Comparison of ENCODE assay signal across 10 cellular contexts in the genomic region with DNA sequence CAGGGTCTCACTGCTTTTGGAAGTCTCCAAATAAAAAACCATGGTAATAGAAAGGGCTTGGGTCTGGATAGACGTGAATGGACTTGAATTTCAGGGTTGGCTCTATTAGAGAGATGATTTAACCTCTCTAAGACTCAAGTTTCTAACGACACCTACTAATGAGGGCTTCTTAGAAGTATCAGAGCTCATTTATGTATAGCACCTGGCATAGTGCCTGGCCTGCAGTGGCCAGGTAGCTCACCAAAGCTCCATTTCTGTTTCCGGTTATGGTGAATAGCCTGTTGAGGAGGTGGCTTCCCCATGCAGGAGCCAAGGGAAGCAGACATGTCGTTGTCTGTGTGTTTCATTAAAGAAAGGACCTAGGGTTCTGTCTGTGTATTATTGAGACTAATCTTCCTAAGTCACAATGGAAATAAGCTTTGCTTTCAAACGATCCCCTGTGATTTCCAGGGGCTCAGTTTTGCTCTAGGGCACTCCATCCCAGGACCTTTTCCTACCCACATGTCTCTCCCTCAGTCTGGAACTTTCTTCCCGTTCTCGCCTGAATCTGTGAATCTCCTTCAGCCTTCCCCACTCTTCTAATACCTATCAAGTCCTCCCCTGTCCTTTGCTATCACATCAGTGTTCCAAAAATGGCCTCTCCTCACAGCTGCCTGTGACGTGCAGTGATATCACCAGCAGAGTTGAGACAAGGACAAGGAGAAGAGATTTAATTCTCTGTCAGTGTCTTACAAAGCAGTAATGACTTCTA.
DNase-seq lines count a peak whose midpoint lies in the region; ATAC-seq, FAIRE-seq and TF ChIP-seq lines count a peak whose summit lies in the region.
"Had no signal": no experiment of that assay in that cellular context is flagged by ENCODE, and none has a peak within 500 bp of the region (broad histone marks: within the 10 kb centered on the region; RNA-seq: fewer than 3 reads in every experiment).

No MANE protein-coding gene starts in this region.

- DNase-seq in CD14-positive monocyte (ENCODE audit: low spot score), result no peak
- DNase-seq in H1 (ENCODE audit: low read depth in 1 of 2, low spot score in 2 of 2), result no peak
- DNase-seq in neuronal stem cell (ENCODE audit: low spot score), result peak; percentile 9
- no peak for DNase-seq in RWPE1 (ENCODE audit: low spot score)
- no peak for DNase-seq in D721Med (ENCODE audit: insufficient read length, low spot score)
- no peak for DNase-seq in activated gamma-delta T cell (lab: John Stamatoyannopoulos, UW)
- DNase-seq: activated gamma-delta T cell treated with Interleukin-2 at 50 U/mL for 16 hours, DMS153 had no signal

- intact Hi-C loops in CD14-positive monocyte (cut with micrococcal nuclease), result loop anchor here (2.0 to 10.0 kb wide), 2 partner anchors 73 to 77 kb away; no protein-coding TSS in a partner anchor

- H3K4me3 ChIP-seq in H1 (ENCODE audit: extremely low read depth in 1 of 4, insufficient read depth in 2 of 4, low read depth in 3 of 4, low read length in 4 of 4) (no peak overlapping the region), neuronal stem cell (ENCODE audit: low read length in 2 of 2) (no peak overlapping the region)

- no peaks in the 10 kb centered on the region for H3K23me2 ChIP-seq in H1 (ENCODE audit: low read depth, low read length)

- H3K4me1 ChIP-seq in H1 (replicated peaks in 1 of 4; ENCODE audit: control insufficient read depth in 3 of 4, insufficient read depth in 4 of 4, low read length in 3 of 4) (peaks cover 3 to 22% (median 10%) of the 10 kb centered on the region in 4 experiments; a peak in 6 of 7 replicates), neuronal stem cell (ENCODE audit: control insufficient read depth in 2 of 2, insufficient read depth in 1 of 2, low read depth in 1 of 2, low read length in 2 of 2) (peaks cover 2 to 8% of the 10 kb centered on the region in 2 donors)

- peak overlapping the region; percentile 50 to 57 for H3K4me3 Mint-ChIP-seq in CD14-positive monocyte

- no peak overlapping the region for H4K91ac ChIP-seq in H1 (replicated peaks; ENCODE audit: insufficient read length, low read length)
- no peak overlapping the region for H4K91ac ChIP-seq in neuronal stem cell (ENCODE audit: low read depth, low read length, poor library complexity)

- 89% methylated on average over 8 of the region's 8 CpGs; no CpG with 5 or more reads in 1 of the 2 experiments for WGBS in H1 (ENCODE audit: extremely low coverage in 1 of 2, insufficient coverage in 1 of 2, insufficient read length in 1 of 2, insufficient replicate concordance in 2 of 2, low coverage in 1 of 2, low lambda C conversion rate in 2 of 2, missing lambda C conversion rate in 1 of 2), 2 experiments
- no CpG with 5 or more reads among the region's 8 CpGs for WGBS in neuronal stem cell (ENCODE audit: extremely low coverage in 2 of 2, insufficient read length in 2 of 2, insufficient replicate concordance in 1 of 2), 2 donors

- no peak overlapping the region for H2BK120ac ChIP-seq in H1 (replicated peaks; ENCODE audit: low read depth, low read length)
- H2BK120ac ChIP-seq in neuronal stem cell (ENCODE audit: low read depth, low read length), result no peak overlapping the region

- no peak overlapping the region for H4K8ac ChIP-seq in H1 (ENCODE audit: extremely low read depth, insufficient read depth, low read length)
- H4K8ac ChIP-seq in neuronal stem cell (ENCODE audit: low read depth, low read length), result no peak overlapping the region

- H4K5ac ChIP-seq in H1 (ENCODE audit: insufficient read length, low read depth, low read length), result no peak overlapping the region

- H3K9me3 ChIP-seq in KOPT-K1 (ENCODE audit: insufficient read depth, low read length, poor library complexity, severe bottlenecking) (no peaks in the 10 kb centered on the region), H1 (ENCODE audit: insufficient read depth in 2 of 2, low read depth in 1 of 2, low read length in 1 of 2) (no peaks in the 10 kb centered on the region), neuronal stem cell (replicated peaks in 1 of 2; ENCODE audit: control insufficient read depth in 2 of 2, insufficient read depth in 1 of 2, low read depth in 1 of 2, low read length in 2 of 2) (no peaks in the 10 kb centered on the region)

- H4K20me1 ChIP-seq in H1 (replicated peaks in 1 of 2; ENCODE audit: control insufficient read depth in 1 of 2, insufficient read depth in 2 of 2, low read length in 2 of 2), result no peaks in the 10 kb centered on the region

- H2BK5ac ChIP-seq in H1 (ENCODE audit: low read depth, low read length) (0 out of 2 replicates have a peak overlapping the region, but pooled peaks have one; percentile 30), neuronal stem cell (ENCODE audit: low read length) (no peak overlapping the region)

- FAIRE-seq in H1 (lab: Jason Lieb, UNC), result no peak
- FAIRE-seq in D721Med (lab: Jason Lieb, UNC), result no peak

- H2BK20ac ChIP-seq in H1 (ENCODE audit: low read length), result no peak overlapping the region

- H3K4me1 Mint-ChIP-seq in CD14-positive monocyte, result peaks cover 76% of the 10 kb centered on the region

- H3K14ac ChIP-seq in H1 (ENCODE audit: insufficient read length) (no peak overlapping the region), neuronal stem cell (ENCODE audit: low read length) (no peak overlapping the region)

- CTCF ChIA-PET in H1 (lab: Charles Lee; ENCODE audit: partially characterized antibody) (interaction anchor here (0.8 to 1.4 kb wide), 3 partner anchors 18 to 30 kb away, joined by 3 to 5 read pairs (median 4); no protein-coding TSS in a partner anchor), RWPE1 (lab: Yijun Ruan, JAX) (no interaction called here)

- H2AFZ ChIP-seq in H1 (ENCODE audit: low read length) (no peak overlapping the region), neuronal stem cell (ENCODE audit: low read length) (no peak overlapping the region)

- H3K56ac ChIP-seq in H1 (replicated peaks; ENCODE audit: insufficient read length, low read depth, low read length), result no peak overlapping the region

- H2AK5ac ChIP-seq in H1 (ENCODE audit: low read depth, low read length) (no peak overlapping the region; the same call in 1 of the 2 replicates), neuronal stem cell (ENCODE audit: low read depth, low read length) (no peak overlapping the region)

- no peak overlapping the region for H3K4ac ChIP-seq in H1 (replicated peaks; ENCODE audit: insufficient read length, low read depth, low read length)
- no peak overlapping the region for H3K4ac ChIP-seq in neuronal stem cell (ENCODE audit: low read length)

- TF ChIP-seq RAD21 in H1 (IDR thresholded peaks at IDR 0.05 in 1 of 2, conservative IDR thresholded peaks at IDR 0.05 in 1 of 2; ENCODE audit: low read depth in 2 of 2, low read length in 2 of 2), result no peak

- no peak for TF ChIP-seq POLR2A in H1 (IDR thresholded peaks at IDR 0.05; ENCODE audit: control extremely low read depth in 1 of 2, low read depth in 2 of 2, low read length in 2 of 2)

- H3K4me2 ChIP-seq in H1 (ENCODE audit: insufficient read depth in 1 of 2, low read depth in 2 of 2, low read length in 2 of 2), result no peak overlapping the region
- no peak overlapping the region for H3K4me2 ChIP-seq in neuronal stem cell (ENCODE audit: insufficient read depth, low read length, poor library complexity, severe bottlenecking)

- POLR2A ChIA-PET in H1 (lab: Charles Lee; ENCODE audit: partially characterized antibody) (interaction anchor here (1.1 kb wide), 1 partner anchor 13 kb away, joined by 3 read pairs; no protein-coding TSS in a partner anchor), RWPE1 (lab: Yijun Ruan, JAX; ENCODE audit: low non-redundant PET) (no interaction called here)

- peaks cover 57 to 64% of the 10 kb centered on the region in 2 donors for H3K36me3 Mint-ChIP-seq in CD14-positive monocyte

- H3K27me3 Mint-ChIP-seq in CD14-positive monocyte (ENCODE audit: low read depth in 3 of 3), result no peaks in the 10 kb centered on the region

- no peak overlapping the region for H3K23ac ChIP-seq in H1 (ENCODE audit: insufficient read length)
- no peak overlapping the region for H3K23ac ChIP-seq in neuronal stem cell (ENCODE audit: low read depth, low read length, poor library complexity)

- H3K36me3 ChIP-seq in KOPT-K1 (ENCODE audit: insufficient read depth, low read length), result peaks cover 17% of the 10 kb centered on the region; the same call in 1 of the 2 replicates
- H3K36me3 ChIP-seq in H1 (ENCODE audit: control insufficient read depth in 2 of 4, insufficient read depth in 4 of 4, low read length in 3 of 4), result peaks cover 0 to 3% (median 0%) of the 10 kb centered on the region in 4 experiments; a peak in 1 of 8 replicates
- peaks cover 0 to 39% of the 10 kb centered on the region in 2 donors for H3K36me3 ChIP-seq in neuronal stem cell (replicated peaks in 1 of 2; ENCODE audit: control insufficient read depth in 2 of 2, insufficient read depth in 2 of 2, low read length in 2 of 2)

- no peak overlapping the region for H3K9ac ChIP-seq in H1 (replicated peaks in 1 of 4; ENCODE audit: extremely low read depth in 1 of 4, low read depth in 3 of 4, low read length in 3 of 4)
- no peak overlapping the region for H3K9ac ChIP-seq in neuronal stem cell (ENCODE audit: low read depth, low read length, poor library complexity)

- no peak for TF ChIP-seq CTCF in CD14-positive monocyte (IDR thresholded peaks at IDR 0.05)
- TF ChIP-seq CTCF in H1 (IDR thresholded peaks at IDR 0.05; ENCODE audit: control extremely low read depth in 1 of 3, insufficient read depth in 1 of 3, low read depth in 1 of 3, low read length in 3 of 3), result no peak
- TF ChIP-seq CTCF in RWPE1 (conservative IDR thresholded peaks at IDR 0.05; ENCODE audit: low read depth), result no peak
- no peak for TF ChIP-seq CTCF in D721Med (IDR thresholded peaks at IDR 0.05; ENCODE audit: insufficient read depth, missing control alignments)

- H3K18ac ChIP-seq in H1 (ENCODE audit: extremely low read depth, low read length) (no peak overlapping the region), neuronal stem cell (ENCODE audit: low read length) (peak overlapping the region; percentile 32)

- ATAC-seq in GM21526 (IDR thresholded peaks at IDR 0.05; ENCODE audit: low FRiP score, unreplicated experiment), result no peak

- H3K9me3 Mint-ChIP-seq in CD14-positive monocyte, result peaks cover 0 to 2% (median 0%) of the 10 kb centered on the region in 7 donors

- H3K79me2 ChIP-seq in H1 (ENCODE audit: control insufficient read depth in 1 of 2, insufficient read depth in 2 of 2, low read length in 2 of 2), result no peaks in the 10 kb centered on the region

- H2BK12ac ChIP-seq in H1 (ENCODE audit: low read depth, low read length) (peak overlapping the region; percentile 86; the same call in 1 of the 2 replicates), neuronal stem cell (ENCODE audit: low read length) (no peak overlapping the region)

- H3K27ac ChIP-seq in KOPT-K1 (ENCODE audit: low read depth, low read length, poor library complexity, severe bottlenecking) (peak overlapping the region; percentile 79), H1 (ENCODE audit: low read depth, low read length) (no peak overlapping the region), neuronal stem cell (replicated peaks; ENCODE audit: low read length) (no peak overlapping the region), RWPE1 (no peak overlapping the region)

- H3K27me3 ChIP-seq in H1 (replicated peaks in 1 of 4; ENCODE audit: control insufficient read depth in 3 of 4, extremely low read depth in 1 of 4, insufficient read depth in 3 of 4, low read length in 3 of 4), result no peaks in the 10 kb centered on the region
- H3K27me3 ChIP-seq in neuronal stem cell (ENCODE audit: control insufficient read depth in 3 of 3, insufficient read depth in 3 of 3, low read depth in 1 of 3, low read length in 3 of 3), result no peaks in the 10 kb centered on the region

- H2BK15ac ChIP-seq in H1 (ENCODE audit: low read length), result no peak overlapping the region
- no peak overlapping the region for H2BK15ac ChIP-seq in neuronal stem cell (ENCODE audit: low read length)

- H3K27ac Mint-ChIP-seq in CD14-positive monocyte, result peak overlapping the region; percentile 91 to 98 (median 96)

- no peak for TF ChIP-seq EP300 in H1 (IDR thresholded peaks at IDR 0.05; ENCODE audit: borderline replicate concordance in 1 of 2, low read depth in 2 of 2, low read length in 2 of 2)

- peaks cover 5% of the 10 kb centered on the region; the same call in 1 of the 2 replicates for H3K79me1 ChIP-seq in H1 (ENCODE audit: low read depth, low read length)
- H3K79me1 ChIP-seq in neuronal stem cell (ENCODE audit: low read depth, low read length), result no peaks in the 10 kb centered on the region
